ENCODE assay signal across 19 cellular contexts in genomic region chr10:117662790-117663540, GRCh38.
DNase-seq lines count a peak whose midpoint lies in the region; ATAC-seq and TF ChIP-seq lines count a peak whose summit lies in the region.
"Had no signal": no experiment of that assay in that cellular context is flagged by ENCODE, and none has a peak within 500 bp of the region (broad histone marks: within the 10 kb centered on the region; RNA-seq: fewer than 3 reads in every experiment).

No MANE protein-coding gene starts in this region.

- H3K4me3 ChIP-seq in esophagus muscularis mucosa (no peak overlapping the region), neuronal stem cell (ENCODE audit: low read length in 2 of 2) (no peak overlapping the region)
- H3K4me3 ChIP-seq: A549, GM23338 had no signal

- 93% methylated on average over 5 of the region's 7 CpGs for WGBS in esophagus muscularis mucosa
- no CpG with 5 or more reads among the region's 7 CpGs for WGBS in neuronal stem cell (ENCODE audit: extremely low coverage in 2 of 2, insufficient read length in 2 of 2, insufficient replicate concordance in 1 of 2), 2 donors

- no peaks in the 10 kb centered on the region for H3K4me1 ChIP-seq in esophagus muscularis mucosa
- no peaks in the 10 kb centered on the region for H3K4me1 ChIP-seq in neuronal stem cell (ENCODE audit: control insufficient read depth in 2 of 2, insufficient read depth in 1 of 2, low read depth in 1 of 2, low read length in 2 of 2)

- H3K4me2 ChIP-seq in neuronal stem cell (ENCODE audit: insufficient read depth, low read length, poor library complexity, severe bottlenecking), result no peak overlapping the region
- H3K4me2 ChIP-seq: GM23338 had no signal

- H3K27ac ChIP-seq in esophagus muscularis mucosa (replicated peaks in 1 of 4) (no peak overlapping the region), neuronal stem cell (replicated peaks; ENCODE audit: low read length) (no peak overlapping the region)
- H3K27ac ChIP-seq: A549, HL-60 had no signal

- H3K36me3 ChIP-seq in esophagus muscularis mucosa (no peaks in the 10 kb centered on the region), neuronal stem cell (replicated peaks in 1 of 2; ENCODE audit: control insufficient read depth in 2 of 2, insufficient read depth in 2 of 2, low read length in 2 of 2) (no peaks in the 10 kb centered on the region)

- H2BK120ac ChIP-seq in neuronal stem cell (ENCODE audit: low read depth, low read length), result no peak overlapping the region

- no peak overlapping the region for H4K91ac ChIP-seq in neuronal stem cell (ENCODE audit: low read depth, low read length, poor library complexity)

- H3K9me3 ChIP-seq in esophagus muscularis mucosa, result no peaks in the 10 kb centered on the region
- H3K9me3 ChIP-seq in neuronal stem cell (replicated peaks in 1 of 2; ENCODE audit: control insufficient read depth in 2 of 2, insufficient read depth in 1 of 2, low read depth in 1 of 2, low read length in 2 of 2), result no peaks in the 10 kb centered on the region
- H3K9me3 ChIP-seq: A549 had no signal

- peak overlapping the region; percentile 55 for H3K18ac ChIP-seq in neuronal stem cell (ENCODE audit: low read length)

- H3K9ac ChIP-seq in neuronal stem cell (ENCODE audit: low read depth, low read length, poor library complexity), result peak overlapping the region; percentile 70

- peaks cover 11% of the 10 kb centered on the region for H3K4me1 Mint-ChIP-seq in stimulated activated naive CD8-positive, alpha-beta T cell treated with anti-CD3 and anti-CD28 coated beads, Interleukin-15, amount 100 ng/mL, for 72 hours
- H3K4me1 Mint-ChIP-seq: CD14-positive monocyte, GM23338 had no signal

- no peak overlapping the region for H3K4me3 Mint-ChIP-seq in stimulated activated naive CD8-positive, alpha-beta T cell treated with anti-CD3 and anti-CD28 coated beads, Interleukin-15, amount 100 ng/mL, for 72 hours
- H3K4me3 Mint-ChIP-seq: CD14-positive monocyte, GM23338 had no signal

- no peak for TF ChIP-seq CTCF in esophagus muscularis mucosa (IDR thresholded peaks at IDR 0.05)

- no peak overlapping the region for H2AFZ ChIP-seq in neuronal stem cell (ENCODE audit: low read length)
- H2AFZ ChIP-seq: GM23338 had no signal

- no peak for TF ChIP-seq EP300 in esophagus muscularis mucosa (IDR thresholded peaks at IDR 0.05)

- H4K8ac ChIP-seq in neuronal stem cell (ENCODE audit: low read depth, low read length), result no peak overlapping the region

- no peaks in the 10 kb centered on the region for H3K9me3 Mint-ChIP-seq in stimulated activated naive CD8-positive, alpha-beta T cell treated with anti-CD3 and anti-CD28 coated beads, Interleukin-15, amount 100 ng/mL, for 72 hours
- H3K9me3 Mint-ChIP-seq: CD14-positive monocyte, GM23338 had no signal

- H3K23ac ChIP-seq in neuronal stem cell (ENCODE audit: low read depth, low read length, poor library complexity), result no peak overlapping the region

- H3K27ac Mint-ChIP-seq in stimulated activated naive CD8-positive, alpha-beta T cell treated with anti-CD3 and anti-CD28 coated beads, Interleukin-15, amount 100 ng/mL, for 72 hours, result peak overlapping the region; percentile 54 to 91
- H3K27ac Mint-ChIP-seq: GM23338 had no signal

- no peak for TF ChIP-seq POLR2A in esophagus muscularis mucosa (IDR thresholded peaks at IDR 0.05; ENCODE audit: low read depth)

- no peaks in the 10 kb centered on the region for H3K27me3 ChIP-seq in esophagus muscularis mucosa
- H3K27me3 ChIP-seq in neuronal stem cell (ENCODE audit: control insufficient read depth in 3 of 3, insufficient read depth in 3 of 3, low read depth in 1 of 3, low read length in 3 of 3), result no peaks in the 10 kb centered on the region

- intact Hi-C loops in esophagus muscularis mucosa (cut with DNase I), result no loop called here

- H3K14ac ChIP-seq in neuronal stem cell (ENCODE audit: low read length), result peak overlapping the region; percentile 56

- no peak for ATAC-seq in stimulated activated naive CD8-positive, alpha-beta T cell treated with anti-CD3 and anti-CD28 coated beads, Interleukin-15, amount 100 ng/mL, for 72 hours
- ATAC-seq in stimulated activated naive CD8-positive, alpha-beta T cell treated with anti-CD3 and anti-CD28 coated beads, Interleukin-15, Interleukin-2, amounts not matched to agents 100 U/mL and 50 U/mL, for 24 hours, result no peak
- ATAC-seq: GM23338, Right ventricle myocardium inferior had no signal

- no peak overlapping the region for H2BK5ac ChIP-seq in neuronal stem cell (ENCODE audit: low read length)

- H3K27me3 Mint-ChIP-seq in stimulated activated naive CD8-positive, alpha-beta T cell treated with anti-CD3 and anti-CD28 coated beads, Interleukin-15, amount 100 ng/mL, for 72 hours, result peaks cover 55% of the 10 kb centered on the region

- no peaks in the 10 kb centered on the region for H3K79me1 ChIP-seq in neuronal stem cell (ENCODE audit: low read depth, low read length)

- no peak for DNase-seq in stimulated activated naive CD8-positive, alpha-beta T cell treated with anti-CD3 and anti-CD28 coated beads, Interleukin-15, amount 100 ng/mL, for 72 hours
- no peak for DNase-seq in stimulated activated naive CD8-positive, alpha-beta T cell treated with anti-CD3 and anti-CD28 coated beads, Interleukin-15, Interleukin-2, amounts not matched to agents 100 U/mL and 50 U/mL, for 24 hours
- peak; percentile 87 for DNase-seq in esophagus muscularis mucosa (ENCODE audit: extremely low spot score)
- no peak for DNase-seq in neuronal stem cell (ENCODE audit: low spot score)
- no peak for DNase-seq in H4 (ENCODE audit: low spot score)
- no peak for DNase-seq in germinal center (ENCODE audit: low spot score)
- no peak for DNase-seq in KG1 (lab: John Stamatoyannopoulos, UW)
- DNase-seq: DND-41, GF-D8, NCI-H1092, NCI-H1694, NCI-H2107, NCI-H226, NCI-H526 treated with DMSO at 0.1 percent for 48 hours had no signal

- H2BK15ac ChIP-seq in neuronal stem cell (ENCODE audit: low read length), result peak overlapping the region; percentile 16

- no peak overlapping the region for H3K4ac ChIP-seq in neuronal stem cell (ENCODE audit: low read length)

- no peak overlapping the region for H2AK5ac ChIP-seq in neuronal stem cell (ENCODE audit: low read depth, low read length)

- no peak overlapping the region for H2BK12ac ChIP-seq in neuronal stem cell (ENCODE audit: low read length)
